17 cellular contexts compared by ENCODE assay signal in the genomic region with DNA sequence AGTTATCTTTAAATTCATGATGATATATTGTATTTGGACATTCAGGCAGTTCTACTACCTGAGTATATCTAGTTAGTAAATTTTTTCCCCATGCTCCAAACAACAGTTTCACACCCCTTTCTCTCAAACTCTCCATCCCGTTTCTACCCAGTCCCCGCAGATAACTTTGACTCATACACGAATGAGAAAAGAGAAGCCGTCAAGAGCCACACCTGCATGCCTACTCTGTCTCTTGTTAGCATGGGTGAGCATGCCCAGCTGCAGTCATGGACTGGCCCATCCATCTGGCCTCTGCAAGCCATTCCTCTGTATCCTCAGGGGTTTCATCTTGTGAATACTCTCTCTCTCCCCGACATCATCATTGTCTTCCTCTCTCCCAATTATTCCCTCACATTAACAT. TPM values are rescaled to one million over a fixed set of nuclear protein-coding genes. Genes with fewer than 3 reads are reported as not detected.
"Had no signal": no experiment of that assay in that cellular context is flagged by ENCODE, and none has a peak within 500 bp of the region (broad histone marks: within the 10 kb centered on the region; RNA-seq: fewer than 3 reads in every experiment).

No MANE protein-coding gene starts in this region.

- H3K27me3 ChIP-seq: gastrocnemius medialis, sigmoid colon had no signal

- H3K9me3 Mint-ChIP-seq: mesothelial cell of epicardium, nephron progenitor cell had no signal

- H3K36me3 Mint-ChIP-seq: mesothelial cell of epicardium had no signal

- H3K27ac Mint-ChIP-seq: mesothelial cell of epicardium, nephron progenitor cell had no signal

- H3K4me1 ChIP-seq: gastrocnemius medialis, sigmoid colon had no signal

- H3K27me3 Mint-ChIP-seq: activated naive CD8-positive, alpha-beta T cell had no signal

- DNase-seq: activated CD8-positive, alpha-beta memory T cell treated with anti-CD3 and anti-CD28 coated beads, Interleukin-2, amount 50 U/mL, for 4 hours; activated CD8-positive, alpha-beta T cell treated with anti-CD3 and anti-CD28 coated beads, Interleukin-2, amount 10 ng/mL, durations not matched to agents 7 days and 5 days; amniotic stem cell; effector CD4-positive, alpha-beta T cell; gastrocnemius medialis; head of caudate nucleus; nephron progenitor cell; nucleus accumbens; posterior cingulate gyrus; sigmoid colon; stimulated activated CD4-positive, alpha-beta T cell treated with anti-CD3 and anti-CD28 coated beads, Interleukin-4, amount 100 ng/mL, for 24 hours; stimulated activated naive CD4-positive, alpha-beta T cell; WERI-Rb-1 had no signal

- H3K27ac ChIP-seq: gastrocnemius medialis, sigmoid colon, WERI-Rb-1 had no signal

- H3K4me3 Mint-ChIP-seq: activated CD8-positive, alpha-beta T cell treated with anti-CD3 and anti-CD28 coated beads, Interleukin-2, amount 10 ng/mL, durations not matched to agents 7 days and 5 days; activated naive CD8-positive, alpha-beta T cell; mesothelial cell of epicardium; nephron progenitor cell had no signal

- H3K36me3 ChIP-seq: gastrocnemius medialis, sigmoid colon had no signal

- H3K4me1 Mint-ChIP-seq: mesothelial cell of epicardium, nephron progenitor cell had no signal

- H3K4me3 ChIP-seq: gastrocnemius medialis, lung, sigmoid colon had no signal

- H3K9me3 ChIP-seq: gastrocnemius medialis, sigmoid colon had no signal

- ATAC-seq: activated CD8-positive, alpha-beta T cell treated with anti-CD3 and anti-CD28 coated beads, Interleukin-2, amount 10 ng/mL, durations not matched to agents 7 days and 5 days; gastrocnemius medialis had no signal

RNA-seq across cellular contexts. Expression of a gene that starts 41.5 kb away (rescaled TPM):
- total RNA-seq: renal cortical epithelial cell had no signal
